ENCODE assay signal across 8 cellular contexts in the genomic region with DNA sequence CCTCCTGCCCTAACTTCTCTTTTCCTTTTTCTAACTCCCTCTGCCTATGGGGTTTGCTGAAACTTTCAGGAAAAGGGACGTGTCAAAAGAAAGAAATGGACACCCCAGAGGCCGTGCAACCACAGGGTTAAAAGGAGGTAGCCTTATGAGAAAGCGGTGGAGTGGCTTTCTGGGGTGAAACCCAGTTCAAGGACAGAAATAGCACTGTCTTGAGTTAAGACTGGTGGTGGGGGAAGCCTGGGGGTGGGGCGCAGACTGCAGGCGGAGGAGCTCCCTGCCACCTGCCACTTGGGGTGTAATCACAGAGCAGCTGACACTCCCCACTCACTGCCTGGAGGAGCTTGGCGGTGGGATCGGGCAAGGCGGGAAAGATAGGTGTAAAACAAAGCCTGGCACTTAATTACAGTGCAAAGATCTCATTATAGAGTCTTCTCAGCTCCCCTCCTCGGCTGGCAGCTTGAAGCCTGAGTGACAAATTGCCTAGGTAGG. TPM values are rescaled to one million over a fixed set of nuclear protein-coding genes. Genes with fewer than 3 reads are reported as not detected.
A peak's percentile ranks its signal among the peaks of the same experiment; 100 is the strongest.
DNase-seq lines count a peak whose midpoint lies in the region; ATAC-seq lines count a peak whose summit lies in the region.

No MANE protein-coding gene starts in this region.

- intact Hi-C loops in left cardiac atrium (cut with DNase I): loop anchor here in 1 of 2 donors (10.0 kb wide), 1 partner anchor 61 kb away; no protein-coding TSS in a partner anchor

- CTCF ChIA-PET in activated CD8-positive, alpha-beta T cell treated with anti-CD3 and anti-CD28 coated beads, Interleukin-2, amount 10 ng/mL, durations not matched to agents 7 days and 5 days (lab: Charles Lee): interaction anchor here (0.7 to 5.8 kb wide), 15 partner anchors 9 to 430 kb away, joined by 3 to 78 read pairs (median 4); no protein-coding TSS in a partner anchor

- H3K4me3 Mint-ChIP-seq in activated CD8-positive, alpha-beta T cell treated with anti-CD3 and anti-CD28 coated beads, Interleukin-2, amount 10 ng/mL, durations not matched to agents 7 days and 5 days: peak overlapping the region; percentile 68

- peak; percentile 5 to 23 for DNase-seq in NCI-H187 (lab: John Stamatoyannopoulos, UW)
- no peak for DNase-seq in NCI-H187 treated with DMSO at 0.1 percent for 48 hours (lab: John Stamatoyannopoulos, UW)
- DNase-seq in MV-4-11 (lab: John Stamatoyannopoulos, UW): peak; percentile 89
- DNase-seq in activated CD8-positive, alpha-beta T cell treated with anti-CD3 and anti-CD28 coated beads, Interleukin-2, amount 10 ng/mL, durations not matched to agents 7 days and 5 days: peak; percentile 31
- no peak for DNase-seq in left cardiac atrium
- DNase-seq in stimulated activated CD4-positive, alpha-beta T cell treated with anti-CD3 and anti-CD28 coated beads, Interleukin-4, amount 100 ng/mL, for 1 hour: peak; percentile 35
- DNase-seq in HuH-7.5 (ENCODE audit: low spot score): no peak
- DNase-seq in NK-92 treated with Interleukin-12 subunit alpha and Interleukin-12 subunit beta, amount 100 ng/mL, for 24 hours (lab: John Stamatoyannopoulos, UW): no peak

- peaks cover 5% of the 10 kb centered on the region for H3K9me3 Mint-ChIP-seq in activated CD8-positive, alpha-beta T cell treated with anti-CD3 and anti-CD28 coated beads, Interleukin-2, amount 10 ng/mL, durations not matched to agents 7 days and 5 days (ENCODE audit: insufficient read depth)

- peaks cover 10% of the 10 kb centered on the region for H3K4me1 Mint-ChIP-seq in activated CD8-positive, alpha-beta T cell treated with anti-CD3 and anti-CD28 coated beads, Interleukin-2, amount 10 ng/mL, durations not matched to agents 7 days and 5 days (ENCODE audit: low read depth)

- peaks cover 12% of the 10 kb centered on the region for H3K27me3 Mint-ChIP-seq in activated CD8-positive, alpha-beta T cell treated with anti-CD3 and anti-CD28 coated beads, Interleukin-2, amount 10 ng/mL, durations not matched to agents 7 days and 5 days (ENCODE audit: low read depth)

- peak overlapping the region; percentile 50 for H3K27ac Mint-ChIP-seq in activated CD8-positive, alpha-beta T cell treated with anti-CD3 and anti-CD28 coated beads, Interleukin-2, amount 10 ng/mL, durations not matched to agents 7 days and 5 days

- peak; percentile 10 for ATAC-seq in activated CD8-positive, alpha-beta T cell treated with anti-CD3 and anti-CD28 coated beads, Interleukin-2, amount 10 ng/mL, durations not matched to agents 7 days and 5 days
- ATAC-seq in left cardiac atrium: peak; percentile 9 to 10

- POLR2A ChIA-PET in activated CD8-positive, alpha-beta T cell treated with anti-CD3 and anti-CD28 coated beads, Interleukin-2, amount 10 ng/mL, durations not matched to agents 7 days and 5 days (lab: Charles Lee): interaction anchor here (0.6 to 1.5 kb wide), 3 partner anchors 87 to 702 kb away, joined by 3 to 6 read pairs (median 3); a partner anchor contains a TSS

- no peaks in the 10 kb centered on the region for H3K36me3 Mint-ChIP-seq in activated CD8-positive, alpha-beta T cell treated with anti-CD3 and anti-CD28 coated beads, Interleukin-2, amount 10 ng/mL, durations not matched to agents 7 days and 5 days (ENCODE audit: low read depth)

RNA-seq across cellular contexts. Expression of a gene that starts 0.8 kb away (rescaled TPM):
- total RNA-seq in activated CD8-positive, alpha-beta T cell treated with anti-CD3 and anti-CD28 coated beads, Interleukin-2, amount 10 ng/mL, durations not matched to agents 7 days and 5 days: under 1 TPM; 0.32 to 0.44 TPM
- 1 to 10 TPM; 3.5 to 6.5 TPM for total RNA-seq in left cardiac atrium

Comparison
In these comparisons a context has a peak if more than half of its experiments do, and no peak if none do; other contexts are left out.
1. DNase-seq: peak in NCI-H187 (2 of 2), MV-4-11 (single experiment), activated CD8-positive, alpha-beta T cell treated with anti-CD3 and anti-CD28 coated beads, Interleukin-2, amount 10 ng/mL, durations not matched to agents 7 days and 5 days (single experiment) and stimulated activated CD4-positive, alpha-beta T cell treated with anti-CD3 and anti-CD28 coated beads, Interleukin-4, amount 100 ng/mL, for 1 hour (single experiment); none in NCI-H187 treated with DMSO at 0.1 percent for 48 hours (single experiment), left cardiac atrium (single experiment), HuH-7.5 (single experiment) and NK-92 treated with Interleukin-12 subunit alpha and Interleukin-12 subunit beta, amount 100 ng/mL, for 24 hours (single experiment).